In genomic region chr20:32841632-32842031, GRCh38 we compare ENCODE assay signal across 14 cellular contexts. TPM values are rescaled to one million over a fixed set of nuclear protein-coding genes. Genes with fewer than 3 reads are reported as not detected.
"Had no signal": no experiment of that assay in that cellular context is flagged by ENCODE, and none has a peak within 500 bp of the region (broad histone marks: within the 10 kb centered on the region; RNA-seq: fewer than 3 reads in every experiment).

No MANE protein-coding gene starts in this region.

- H3K4me1 Mint-ChIP-seq: activated B cell treated with CpG ODN at 0.5 μM for 24 hours had no signal

- H3K27ac Mint-ChIP-seq: activated B cell treated with CpG ODN at 0.5 μM for 24 hours, neural progenitor cell had no signal

- H3K9me3 Mint-ChIP-seq: activated B cell treated with CpG ODN at 0.5 μM for 24 hours; central memory CD8-positive, alpha-beta T cell; neural progenitor cell had no signal

- DNase-seq: activated B cell treated with CpG ODN at 0.5 μM for 24 hours; activated CD4-positive, alpha-beta T cell treated with anti-CD3 and anti-CD28 coated beads, Interleukin-2, amount 50 U/mL, for 48 hours; activated gamma-delta T cell treated with Interleukin-2 at 50 U/mL for 16 hours; amygdala; body of pancreas; foreskin fibroblast; ovary; sigmoid colon; SJCRH30; spleen had no signal

- ATAC-seq: body of pancreas had no signal

- H3K27me3 Mint-ChIP-seq: activated B cell treated with CpG ODN at 0.5 μM for 24 hours; central memory CD8-positive, alpha-beta T cell had no signal

- H3K4me3 Mint-ChIP-seq: activated B cell treated with CpG ODN at 0.5 μM for 24 hours; central memory CD8-positive, alpha-beta T cell; neural progenitor cell had no signal

RNA-seq across cellular contexts. Expression of gene EFCAB8, which starts 17.1 kb away (rescaled TPM):
- total RNA-seq: kidney epithelial cell, lower leg skin had no signal
